11 cellular contexts compared by ENCODE assay signal in genomic region chr7:5283421-5284303, GRCh38. TPM values are rescaled to one million over a fixed set of nuclear protein-coding genes. Genes with fewer than 3 reads are reported as not detected.
DNase-seq lines count a peak whose midpoint lies in the region; ATAC-seq, FAIRE-seq and TF ChIP-seq lines count a peak whose summit lies in the region.
"Had no signal": no experiment of that assay in that cellular context is flagged by ENCODE, and none has a peak within 500 bp of the region (broad histone marks: within the 10 kb centered on the region; RNA-seq: fewer than 3 reads in every experiment).

No MANE protein-coding gene starts in this region.

- no peaks in the 10 kb centered on the region for H3K27me3 Mint-ChIP-seq in MCF 10A (ENCODE audit: insufficient read depth, unreplicated experiment)
- H3K27me3 Mint-ChIP-seq in natural killer cell treated with Interleukin-12 subunit alpha and Interleukin-12 subunit beta and Interleukin-15 and Interleukin-18, amount 100 ng/mL, for 72 hours, result peaks cover 0 to 4% of the 10 kb centered on the region in 2 donors

- no peak overlapping the region for H2AFZ ChIP-seq in mesenchymal stem cell (ENCODE audit: low read depth, low read length)

- no TSS peak for BruUV-seq in MCF 10A (replicated peaks; lab: Mats Ljungman, UMichigan)

- no peaks in the 10 kb centered on the region for H3K9me3 Mint-ChIP-seq in MCF 10A (ENCODE audit: unreplicated experiment)
- H3K9me3 Mint-ChIP-seq in natural killer cell treated with Interleukin-12 subunit alpha and Interleukin-12 subunit beta and Interleukin-15 and Interleukin-18, amount 100 ng/mL, for 72 hours, result no peaks in the 10 kb centered on the region

- H2BK120ac ChIP-seq in mesenchymal stem cell (ENCODE audit: low read depth, low read length), result peak overlapping the region; percentile 49

- H2BK5ac ChIP-seq in mesenchymal stem cell (ENCODE audit: low read depth, low read length, poor library complexity, severe bottlenecking), result peak overlapping the region; percentile 24

- no peak overlapping the region for H4K91ac ChIP-seq in mesenchymal stem cell (ENCODE audit: low read length)

- H3K4me3 ChIP-seq in breast epithelium, result peak overlapping the region; percentile 38 to 65 (median 57)
- H3K4me3 ChIP-seq in dorsolateral prefrontal cortex, result peak overlapping the region; percentile 26 to 72 (median 56)
- H3K4me3 ChIP-seq in mesenchymal stem cell (ENCODE audit: insufficient read depth in 1 of 2, low read depth in 1 of 2, low read length in 2 of 2), result peak overlapping the region in 1 of 2 experiments; percentile 59
- H3K4me3 ChIP-seq in aorta (ENCODE audit: low read length in 2 of 2), result peak overlapping the region; percentile 19 to 46

- H3K27me3 ChIP-seq in breast epithelium (no peaks in the 10 kb centered on the region), dorsolateral prefrontal cortex (no peaks in the 10 kb centered on the region), mesenchymal stem cell (ENCODE audit: control insufficient read depth in 1 of 2, insufficient read depth in 1 of 2, low read length in 2 of 2) (peaks cover 11 to 29% of the 10 kb centered on the region in 2 experiments), aorta (ENCODE audit: control insufficient read depth in 1 of 2, insufficient read depth in 2 of 2, low read length in 1 of 2) (no peaks in the 10 kb centered on the region)

- H3K9ac ChIP-seq in mesenchymal stem cell (ENCODE audit: low read length), result no peak overlapping the region

- no peak overlapping the region for H3K4me3 Mint-ChIP-seq in MCF 10A (ENCODE audit: unreplicated experiment)
- H3K4me3 Mint-ChIP-seq in natural killer cell treated with Interleukin-12 subunit alpha and Interleukin-12 subunit beta and Interleukin-15 and Interleukin-18, amount 100 ng/mL, for 72 hours, result no peak overlapping the region
- H3K4me3 Mint-ChIP-seq: activated CD8-positive, alpha-beta memory T cell treated with anti-CD3 and anti-CD28 coated beads, Interleukin-2, amount 10 ng/mL, durations not matched to agents 7 days and 5 days had no signal

- H3K4me1 Mint-ChIP-seq in MCF 10A (ENCODE audit: insufficient read depth, unreplicated experiment), result no peaks in the 10 kb centered on the region
- no peaks in the 10 kb centered on the region for H3K4me1 Mint-ChIP-seq in natural killer cell treated with Interleukin-12 subunit alpha and Interleukin-12 subunit beta and Interleukin-15 and Interleukin-18, amount 100 ng/mL, for 72 hours (ENCODE audit: low read depth in 2 of 2)
- H3K4me1 Mint-ChIP-seq: activated CD8-positive, alpha-beta memory T cell treated with anti-CD3 and anti-CD28 coated beads, Interleukin-2, amount 10 ng/mL, durations not matched to agents 7 days and 5 days had no signal

- H3K4me1 ChIP-seq in breast epithelium (no peaks in the 10 kb centered on the region), mesenchymal stem cell (ENCODE audit: control insufficient read depth, insufficient read depth, low read depth, low read length) (peaks cover 17% of the 10 kb centered on the region), aorta (ENCODE audit: control insufficient read depth in 1 of 2, insufficient read depth in 2 of 2, low read length in 2 of 2) (no peaks in the 10 kb centered on the region)

- H3K36me3 Mint-ChIP-seq in MCF 10A (ENCODE audit: insufficient read depth, unreplicated experiment), result peaks cover 6% of the 10 kb centered on the region
- H3K36me3 Mint-ChIP-seq in natural killer cell treated with Interleukin-12 subunit alpha and Interleukin-12 subunit beta and Interleukin-15 and Interleukin-18, amount 100 ng/mL, for 72 hours, result no peaks in the 10 kb centered on the region
- H3K36me3 Mint-ChIP-seq: activated CD8-positive, alpha-beta memory T cell treated with anti-CD3 and anti-CD28 coated beads, Interleukin-2, amount 10 ng/mL, durations not matched to agents 7 days and 5 days had no signal

- no peak for FAIRE-seq in H54 (lab: Jason Lieb, UNC)
- FAIRE-seq: D721Med had no signal

- H3K4me2 ChIP-seq in mesenchymal stem cell (ENCODE audit: low read length, poor library complexity, severe bottlenecking), result peak overlapping the region; percentile 71

- no peak overlapping the region for H3K27ac ChIP-seq in breast epithelium
- H3K27ac ChIP-seq in dorsolateral prefrontal cortex, result peak overlapping the region in 4 of 59 donors; percentile 2 to 56 (median 18)
- no peak overlapping the region for H3K27ac ChIP-seq in mesenchymal stem cell (ENCODE audit: low read length, poor library complexity, severe bottlenecking)
- H3K27ac ChIP-seq in aorta (ENCODE audit: low read depth in 1 of 2, low read length in 2 of 2), result no peak overlapping the region

- no peak overlapping the region for H3K18ac ChIP-seq in mesenchymal stem cell (ENCODE audit: low read depth in 1 of 2, low read length in 2 of 2)

- DNase-seq in breast epithelium (ENCODE audit: low spot score in 2 of 2) (no peak), MCF 10A (ENCODE audit: unreplicated experiment) (no peak), dorsolateral prefrontal cortex (peak in 1 of 10 donors; percentile 20), mesenchymal stem cell (peak; percentile 24), aorta (no peak), erythroblast (lab: John Stamatoyannopoulos, UW) (no peak), H54 (ENCODE audit: insufficient read length, low spot score) (no peak)
- no peak for DNase-seq in natural killer cell treated with Interleukin-12 subunit alpha and Interleukin-12 subunit beta and Interleukin-15 and Interleukin-18, amount 100 ng/mL, for 72 hours (ENCODE audit: low spot score)
- DNase-seq: activated CD8-positive, alpha-beta memory T cell treated with anti-CD3 and anti-CD28 coated beads, Interleukin-2, amount 10 ng/mL, durations not matched to agents 7 days and 5 days; NCI-H2107 had no signal

- peak; percentile 26 for ATAC-seq in aorta (ENCODE audit: low FRiP score)
- ATAC-seq in natural killer cell treated with Interleukin-12 subunit alpha and Interleukin-12 subunit beta and Interleukin-15 and Interleukin-18, amount 100 ng/mL, for 72 hours, result no peak

- POLR2A ChIA-PET in MCF 10A (lab: Yijun Ruan, JAX), result no interaction called here

- H2BK12ac ChIP-seq in mesenchymal stem cell (ENCODE audit: low read length in 2 of 2), result no peak overlapping the region

- intact Hi-C loops in breast epithelium (cut with DNase I; ENCODE audit: low total_unique reads) (no loop called here), MCF 10A (cut with micrococcal nuclease) (no loop called here), dorsolateral prefrontal cortex (cut with DNase I) (loop anchor here in 1 of 2 donors (5.0 kb wide), 1 partner anchor 41 kb away; no protein-coding TSS in a partner anchor), aorta (cut with DNase I) (no loop called here)

- no peaks in the 10 kb centered on the region for H3K36me3 ChIP-seq in breast epithelium
- no peaks in the 10 kb centered on the region for H3K36me3 ChIP-seq in mesenchymal stem cell (ENCODE audit: control insufficient read depth in 1 of 2, insufficient read depth in 2 of 2, low read depth in 1 of 2, low read length in 2 of 2)
- H3K36me3 ChIP-seq in aorta (ENCODE audit: control insufficient read depth in 1 of 2, insufficient read depth in 2 of 2, low read length in 1 of 2), result no peaks in the 10 kb centered on the region

- TF ChIP-seq CTCF in breast epithelium (IDR thresholded peaks at IDR 0.05) (no peak), MCF 10A (IDR thresholded peaks at IDR 0.05; ENCODE audit: unreplicated experiment) (no peak), dorsolateral prefrontal cortex (IDR thresholded peaks at IDR 0.05 in 54 of 56, conservative IDR thresholded peaks at IDR 0.05 in 2 of 56; ENCODE audit: low read depth in 1 of 56, partially characterized antibody in 56 of 56) (no peak)

- no peaks in the 10 kb centered on the region for H3K79me1 ChIP-seq in mesenchymal stem cell (replicated peaks; ENCODE audit: low read length, poor library complexity, severe bottlenecking)

- peak overlapping the region; percentile 89 for H2BK15ac ChIP-seq in mesenchymal stem cell (ENCODE audit: low read depth, poor library complexity, severe bottlenecking)

- no peak overlapping the region for H3K14ac ChIP-seq in mesenchymal stem cell (ENCODE audit: low read length in 2 of 2)

- H3K9me3 ChIP-seq in breast epithelium, result no peaks in the 10 kb centered on the region
- no peaks in the 10 kb centered on the region for H3K9me3 ChIP-seq in mesenchymal stem cell (ENCODE audit: control insufficient read depth, low read length)
- no peaks in the 10 kb centered on the region for H3K9me3 ChIP-seq in aorta (ENCODE audit: control insufficient read depth, low read length)

- peak overlapping the region; percentile 37 for H4K8ac ChIP-seq in mesenchymal stem cell (ENCODE audit: low read length)

- no peak overlapping the region for H3K4ac ChIP-seq in mesenchymal stem cell (ENCODE audit: low read depth in 1 of 2, low read length in 2 of 2)

- 7% methylated on average over 42 of the region's 46 CpGs for WGBS in mesenchymal stem cell
- 13 to 14% methylated on average over 41 to 46 of the region's 46 CpGs for WGBS in aorta, 2 donors

- TF ChIP-seq POLR2A in breast epithelium (IDR thresholded peaks at IDR 0.05) (no peak), erythroblast (IDR thresholded peaks at IDR 0.05; ENCODE audit: low read length) (no peak), H54 (IDR thresholded peaks at IDR 0.05; ENCODE audit: low read depth, low read length) (no peak)

- no peak overlapping the region for H3K27ac Mint-ChIP-seq in MCF 10A (ENCODE audit: low read depth, unreplicated experiment)
- no peak overlapping the region for H3K27ac Mint-ChIP-seq in natural killer cell treated with Interleukin-12 subunit alpha and Interleukin-12 subunit beta and Interleukin-15 and Interleukin-18, amount 100 ng/mL, for 72 hours
- H3K27ac Mint-ChIP-seq: activated CD8-positive, alpha-beta memory T cell treated with anti-CD3 and anti-CD28 coated beads, Interleukin-2, amount 10 ng/mL, durations not matched to agents 7 days and 5 days had no signal

- no peak overlapping the region for H2AK5ac ChIP-seq in mesenchymal stem cell (ENCODE audit: low read length, severe bottlenecking)

- no peak overlapping the region for H3K23ac ChIP-seq in mesenchymal stem cell (ENCODE audit: low read length in 2 of 2)

- CTCF ChIA-PET in MCF 10A (lab: Yijun Ruan, JAX), result no interaction called here

RNA-seq across cellular contexts. Expression of gene SLC29A4, which starts 0.9 kb away (rescaled TPM):
- total RNA-seq in breast epithelium, result 10 to 100 TPM in 1 of 3 donors, 1 to 10 TPM in 2; 1.3 to 13.8 (median 2.3) TPM
- total RNA-seq in MCF 10A (2022), result 0.56 and 0.96 TPM in 2 replicates
- 10 to 100 TPM in 112 of 120 experiments, 1 to 10 TPM in 8; 4.9 to 63.6 (median 19.0) TPM for total RNA-seq in dorsolateral prefrontal cortex
- polyA plus RNA-seq in mesenchymal stem cell (2013, experiment 1 of 2), result 10.2 TPM
- polyA plus RNA-seq in mesenchymal stem cell (2013, experiment 2 of 2), result 9.8 TPM
- 1 to 10 TPM in 1 of 2 donors, under 1 TPM in 1; 0.88 to 2.2 TPM for total RNA-seq in aorta
- under 1 TPM; 0.13 to 0.50 TPM for polyA plus RNA-seq in aorta
- under 1 TPM; 0.11 to 0.52 TPM for total RNA-seq in natural killer cell treated with Interleukin-12 subunit alpha and Interleukin-12 subunit beta and Interleukin-15 and Interleukin-18, amount 100 ng/mL, for 72 hours
